Comparison of ENCODE assay signal across 35 cellular contexts in the genomic region with DNA sequence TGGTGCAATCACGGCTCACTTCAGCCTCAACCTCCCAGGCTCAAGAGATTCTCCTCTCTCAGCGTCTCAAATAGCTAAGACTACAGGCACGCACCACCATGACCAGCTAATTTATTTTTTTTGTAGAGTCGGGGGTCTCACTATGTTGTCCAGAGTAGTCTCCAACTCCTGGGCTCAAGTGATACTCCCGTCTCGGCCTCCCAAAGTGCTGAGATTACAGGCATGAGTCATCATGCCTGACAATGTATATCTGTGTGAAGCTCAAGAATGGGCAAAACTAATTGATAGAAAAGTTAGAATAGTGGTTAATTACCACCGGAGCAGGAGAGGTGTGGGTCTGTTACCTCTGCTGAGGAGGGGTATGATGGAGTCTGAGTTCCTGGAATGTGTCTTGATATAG. TPM values are rescaled to one million over a fixed set of nuclear protein-coding genes. Genes with fewer than 3 reads are reported as not detected.
"Had no signal": no experiment of that assay in that cellular context is flagged by ENCODE, and none has a peak within 500 bp of the region (broad histone marks: within the 10 kb centered on the region; RNA-seq: fewer than 3 reads in every experiment).

No MANE protein-coding gene starts in this region.

- H3K36me3 ChIP-seq: colonic mucosa, gastroesophageal sphincter, heart right ventricle had no signal

- H3K27me3 ChIP-seq: body of pancreas, colonic mucosa, dorsolateral prefrontal cortex, gastroesophageal sphincter, heart right ventricle had no signal

- ATAC-seq: activated T-cell treated with anti-CD3 and anti-CD28 coated beads, Interleukin-2, amount 50 U/mL, for 72 hours; body of pancreas; gastroesophageal sphincter; heart right ventricle; WTC11 had no signal

- DNase-seq: activated CD4-positive, alpha-beta memory T cell treated with anti-CD3 and anti-CD28 coated beads, Interleukin-2, amount 10 ng/mL, durations not matched to agents 7 days and 5 days; activated CD4-positive, alpha-beta T cell treated with anti-CD3 and anti-CD28 coated beads for 1 hour; activated CD4-positive, alpha-beta T cell treated with anti-CD3 and anti-CD28 coated beads for 4 hours; activated CD4-positive, alpha-beta T cell treated with anti-CD3 and anti-CD28 coated beads, Interleukin-2, amount 10 ng/mL, durations not matched to agents 7 days and 5 days; activated CD4-positive, alpha-beta T cell treated with anti-CD3 and anti-CD28 coated beads, Interleukin-2, amount 50 U/mL, for 4 hours; activated CD8-positive, alpha-beta memory T cell treated with anti-CD3 and anti-CD28 coated beads, Interleukin-2, amount 50 U/mL, for 48 hours; activated effector memory CD4-positive, alpha-beta T cell treated with Interleukin-2 at 50 U/mL for 16 hours; activated gamma-delta T cell treated with Interleukin-2 at 50 U/mL for 16 hours; activated naive CD4-positive, alpha-beta T cell treated with anti-CD3 and anti-CD28 coated beads, Interleukin-2, amount 50 U/mL, for 16 hours; activated naive CD4-positive, alpha-beta T cell treated with Interleukin-2 at 50 U/mL for 16 hours; activated T-cell treated with anti-CD3 and anti-CD28 coated beads for 4 hours; activated T-cell treated with anti-CD3 and anti-CD28 coated beads, Interleukin-2, amount 50 U/mL, for 24 hours; activated T-cell treated with anti-CD3 and anti-CD28 coated beads, Interleukin-2, amount 50 U/mL, for 72 hours; amniotic stem cell; aorta; body of pancreas; central memory CD4-positive, alpha-beta T cell; cerebellar nuclear complex; colonic mucosa; effector memory CD4-positive, alpha-beta T cell; endodermal cell; foreskin melanocyte; heart right ventricle; T-helper 2 cell had no signal

- H3K9me3 ChIP-seq: body of pancreas, colonic mucosa, gastroesophageal sphincter, heart right ventricle had no signal

- H3K4me1 ChIP-seq: colonic mucosa had no signal

- H3K4me3 ChIP-seq: body of pancreas, colonic mucosa, dorsolateral prefrontal cortex, gastroesophageal sphincter, heart right ventricle had no signal

- H3K27ac ChIP-seq: body of pancreas, colonic mucosa, dorsolateral prefrontal cortex, gastroesophageal sphincter, heart right ventricle, VCaP had no signal

RNA-seq across cellular contexts. Expression of a gene that starts 24.3 kb away (rescaled TPM):
- total RNA-seq: fibroblast of villous mesenchyme had no signal

RNA-seq across cellular contexts. Expression of a gene that starts 45.6 kb away (rescaled TPM):
- total RNA-seq: body of pancreas; colonic mucosa; epithelial cell of proximal tubule; esophagus mucosa; fibroblast of lung; fibroblast of villous mesenchyme; gastroesophageal sphincter; glomerular endothelial cell; T-helper 1 cell treated with Interleukin-12 subunit alpha and Interleukin-12 subunit beta and Interleukin-4 antibody, amounts not matched to agents 30 ng/mL and 1 ng/mL, for 36 hours had no signal
- polyA plus RNA-seq: fibroblast of lung, heart right ventricle had no signal

RNA-seq across cellular contexts. Expression of a gene that starts 55.1 kb away (rescaled TPM):
- total RNA-seq: activated CD4-positive, alpha-beta memory T cell treated with anti-CD3 and anti-CD28 coated beads, Interleukin-2, amount 10 ng/mL, durations not matched to agents 7 days and 5 days; activated CD4-positive, alpha-beta T cell treated with anti-CD3 and anti-CD28 coated beads, Interleukin-2, amount 10 ng/mL, durations not matched to agents 7 days and 5 days; activated T-cell treated with anti-CD3 and anti-CD28 coated beads, Interleukin-2, amount 50 U/mL, for 72 hours; aorta; body of pancreas; colonic mucosa; dorsolateral prefrontal cortex; endodermal cell; epithelial cell of proximal tubule; esophagus mucosa; fibroblast of lung; fibroblast of villous mesenchyme; gastroesophageal sphincter; glomerular endothelial cell; heart right ventricle; T-helper 1 cell treated with Interleukin-12 subunit alpha and Interleukin-12 subunit beta and Interleukin-4 antibody, amounts not matched to agents 30 ng/mL and 1 ng/mL, for 36 hours; WTC11 had no signal
- polyA plus RNA-seq: adipose tissue, aorta, fibroblast of lung, heart right ventricle had no signal
